8 cellular contexts compared by ENCODE assay signal in genomic region chr1:66374561-66375111, GRCh38.
A peak's percentile ranks its signal among the peaks of the same experiment; 100 is the strongest.
DNase-seq lines count a peak whose midpoint lies in the region; ATAC-seq and TF ChIP-seq lines count a peak whose summit lies in the region.

No MANE protein-coding gene starts in this region.

- H3K4me1 ChIP-seq in ACC112 (ENCODE audit: control insufficient read depth, insufficient read depth, low read length, unreplicated experiment): peaks cover 39% of the 10 kb centered on the region

- H3K27me3 ChIP-seq in ACC112 (ENCODE audit: insufficient read depth, low read length): no peaks in the 10 kb centered on the region

- peak overlapping the region; percentile 96 for H3K27ac Mint-ChIP-seq in T-helper 17 cell

- no peak for TF ChIP-seq CTCF in fibroblast of the aortic adventitia (IDR thresholded peaks at IDR 0.05; ENCODE audit: insufficient read depth, low read length)

- H2AFZ ChIP-seq in ACC112 (ENCODE audit: low read length, unreplicated experiment): no peak overlapping the region

- no peaks in the 10 kb centered on the region for H3K9me3 ChIP-seq in T-helper 17 cell (ENCODE audit: control insufficient read depth, low read length, poor library complexity, severe bottlenecking)

- H3K4me3 Mint-ChIP-seq in T-helper 17 cell: peak overlapping the region; percentile 80

- peak; percentile 57 for ATAC-seq in GM18870 (IDR thresholded peaks at IDR 0.05; ENCODE audit: unreplicated experiment)
- peak; percentile 50 for ATAC-seq in HG03064 (IDR thresholded peaks at IDR 0.05; ENCODE audit: low read depth, unreplicated experiment)
- ATAC-seq in T-helper 17 cell: peak; percentile 83
- ATAC-seq in stimulated activated naive CD8-positive, alpha-beta T cell treated with anti-CD3 and anti-CD28 coated beads, Interleukin-15, Interleukin-2, amounts not matched to agents 100 U/mL and 50 U/mL, for 24 hours: peak; percentile 82

- H3K4me1 Mint-ChIP-seq in T-helper 17 cell: peaks cover 53% of the 10 kb centered on the region

- peak overlapping the region; percentile 43 for H3K27ac ChIP-seq in ACC112 (ENCODE audit: low read depth, low read length)

- H3K79me2 ChIP-seq in ACC112 (ENCODE audit: control insufficient read depth, insufficient read depth, low read length, unreplicated experiment): no peaks in the 10 kb centered on the region

- H3K27me3 Mint-ChIP-seq in T-helper 17 cell: no peaks in the 10 kb centered on the region

- H3K36me3 ChIP-seq in ACC112 (ENCODE audit: insufficient read depth, low read length): no peaks in the 10 kb centered on the region

- H3K4me3 ChIP-seq in ACC112 (ENCODE audit: low read depth, low read length) (peak overlapping the region; percentile 24), fibroblast of the aortic adventitia (ENCODE audit: low read depth, low read length) (no peak overlapping the region)

- DNase-seq in T-helper 17 cell (no peak), fibroblast of the aortic adventitia (ENCODE audit: low read depth) (peak; percentile 90), NCI-H2107 (lab: John Stamatoyannopoulos, UW) (no peak), NCI-H526 (lab: John Stamatoyannopoulos, UW) (no peak)
- DNase-seq in stimulated activated naive CD8-positive, alpha-beta T cell treated with anti-CD3 and anti-CD28 coated beads, Interleukin-15, Interleukin-2, amounts not matched to agents 100 U/mL and 50 U/mL, for 24 hours: peak; percentile 39

- peaks cover 15% of the 10 kb centered on the region for H3K36me3 Mint-ChIP-seq in T-helper 17 cell (ENCODE audit: low read depth)

Comparison
In these comparisons a context has a peak if more than half of its experiments do, and no peak if none do; other contexts are left out.
1. DNase-seq: peak in fibroblast of the aortic adventitia (single experiment) and stimulated activated naive CD8-positive, alpha-beta T cell treated with anti-CD3 and anti-CD28 coated beads, Interleukin-15, Interleukin-2, amounts not matched to agents 100 U/mL and 50 U/mL, for 24 hours (single experiment); none in T-helper 17 cell (0 of 3), NCI-H2107 (single experiment) and NCI-H526 (0 of 2).
2. Peak in every context shown above with its lines, with median percentiles within 50 percentile points of each other: ATAC-seq.